Comparison of ENCODE assay signal across 6 cellular contexts in the genomic region with DNA sequence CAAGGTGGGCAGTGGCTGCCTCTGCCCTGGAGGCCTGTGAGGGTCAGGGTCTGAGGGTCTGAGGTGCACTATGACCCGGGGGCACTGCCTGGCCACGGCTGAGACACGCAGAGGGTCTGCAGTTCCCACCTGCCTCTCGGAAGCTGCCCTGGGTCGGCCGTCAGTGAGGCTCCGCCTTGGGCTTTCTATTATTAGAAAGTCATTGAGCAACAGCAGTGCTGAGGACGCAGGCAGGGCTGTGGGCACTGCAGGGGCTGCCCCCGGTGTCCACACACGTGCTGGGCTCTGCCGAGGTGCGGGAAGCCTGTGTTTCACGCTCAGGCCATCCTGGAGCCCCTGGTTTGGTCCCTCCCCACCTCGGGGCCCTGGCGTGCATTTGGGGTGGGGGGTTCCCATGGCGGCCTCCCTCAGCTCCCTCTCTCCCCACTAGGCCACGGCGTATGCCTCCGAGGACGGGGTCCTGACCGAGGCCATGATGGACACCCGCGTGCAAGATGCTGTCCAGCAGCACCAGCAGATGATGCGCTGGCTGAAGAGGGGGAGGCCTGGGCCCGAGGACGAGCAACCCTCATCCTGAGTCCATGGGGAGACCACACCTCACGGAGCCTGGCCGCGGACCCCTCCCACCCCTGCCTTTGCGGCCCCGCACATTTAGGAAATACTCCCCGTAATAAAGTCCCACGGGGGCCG. TPM values are rescaled to one million over a fixed set of nuclear protein-coding genes. Genes with fewer than 3 reads are reported as not detected.
"Had no signal": no experiment of that assay in that cellular context is flagged by ENCODE, and none has a peak within 500 bp of the region (broad histone marks: within the 10 kb centered on the region; RNA-seq: fewer than 3 reads in every experiment).

No MANE protein-coding gene starts in this region.

RNA-seq across cellular contexts. Expression of gene TMEM240, which starts 31.5 kb away (rescaled TPM):
- total RNA-seq: activated CD4-positive, alpha-beta T cell treated with anti-CD3 and anti-CD28 coated beads, Interleukin-2, amount 10 ng/mL, durations not matched to agents 24 days and 14 days; activated naive CD4-positive, alpha-beta T cell treated with anti-CD3 and anti-CD28 coated beads for 36 hours; ascending aorta; esophagus mucosa had no signal

RNA-seq across cellular contexts. Expression of gene ATAD3C, which starts 59.4 kb away (rescaled TPM):
- total RNA-seq: ascending aorta, cerebellum, frontal cortex had no signal
